Comparison of ENCODE assay signal across 17 cellular contexts in genomic region chr13:44507639-44508038, GRCh38.
"Had no signal": no experiment of that assay in that cellular context is flagged by ENCODE, and none has a peak within 500 bp of the region (broad histone marks: within the 10 kb centered on the region; RNA-seq: fewer than 3 reads in every experiment).

No MANE protein-coding gene starts in this region.

- ATAC-seq: gastroesophageal sphincter, left colon, left ventricle myocardium superior had no signal

- FAIRE-seq: small intestine had no signal

- H3K4me1 ChIP-seq: colonic mucosa, esophagus squamous epithelium, gastroesophageal sphincter had no signal

- H3K27ac ChIP-seq: colonic mucosa, esophagus squamous epithelium, gastroesophageal sphincter, right atrium auricular region, stomach had no signal

- H3K9me3 ChIP-seq: colonic mucosa, esophagus squamous epithelium, gastroesophageal sphincter, right atrium auricular region, stomach had no signal

- H3K36me3 ChIP-seq: colonic mucosa had no signal

- H3K4me3 ChIP-seq: colonic mucosa, esophagus squamous epithelium, gastroesophageal sphincter, lung, right atrium auricular region, stomach had no signal

- DNase-seq: colonic mucosa; esophagus squamous epithelium; foreskin fibroblast; glutamatergic neuron; left colon; left ventricle myocardium superior; mesenchymal stem cell; midbrain; posterior cingulate gyrus; small intestine; stimulated activated CD4-positive, alpha-beta T cell treated with anti-CD3 and anti-CD28 coated beads, Interleukin-12 subunit alpha, Interleukin-12 subunit beta, amount 100 ng/mL, for 4 hours; stimulated activated naive CD4-positive, alpha-beta T cell; stomach; trophoblast cell had no signal

- H3K27me3 ChIP-seq: colonic mucosa, esophagus squamous epithelium, gastroesophageal sphincter, right atrium auricular region, stomach had no signal
